ENCODE assay signal across 1 cellular context in genomic region chr6:7673063-7673536, GRCh38.
TF ChIP-seq lines count a peak whose summit lies in the region.

No MANE protein-coding gene starts in this region.

TF ChIP-seq in HEK293, 187 proteins besides CTCF, POLR2A, EP300 and RAD21 (continued from another document and continues in another):
- 0 out of 2 replicates have a peak, but pooled peaks have one; percentile 31 for TF ChIP-seq PRDM4 (tag by site-specific recombination; IDR thresholded peaks at IDR 0.05)
- TF ChIP-seq ZNF654 (tag by site-specific recombination; IDR thresholded peaks at IDR 0.05; ENCODE audit: low read depth), result peak; percentile 40
- TF ChIP-seq ZNF548 (tag by site-specific recombination; IDR thresholded peaks at IDR 0.05), result no peak
- 0 out of 2 replicates have a peak, but pooled peaks have one; percentile 29 for TF ChIP-seq ZNF600 (tag by site-specific recombination; IDR thresholded peaks at IDR 0.05)
- TF ChIP-seq ATF2 (tag by site-specific recombination; IDR thresholded peaks at IDR 0.05; ENCODE audit: low read depth), result no peak
- no peak for TF ChIP-seq ZBTB49 (tag by site-specific recombination; IDR thresholded peaks at IDR 0.05; ENCODE audit: low read depth)
- no peak for TF ChIP-seq TCF7L2 (IDR thresholded peaks at IDR 0.05; ENCODE audit: borderline replicate concordance, low read depth, low read length)
- TF ChIP-seq ZNF660 (tag by site-specific recombination; IDR thresholded peaks at IDR 0.05), result 0 out of 2 replicates have a peak, but pooled peaks have one; percentile 27
- TF ChIP-seq ZNF513 (tag by site-specific recombination; IDR thresholded peaks at IDR 0.05), result no peak
- peak; percentile 66; the same call in 1 of the 2 replicates for TF ChIP-seq PATZ1 (tag by site-specific recombination; IDR thresholded peaks at IDR 0.05)
- no peak for TF ChIP-seq ZNF776 (tag by site-specific recombination; IDR thresholded peaks at IDR 0.05; ENCODE audit: borderline replicate concordance)
- no peak for TF ChIP-seq ZNF639 (tag by site-specific recombination; IDR thresholded peaks at IDR 0.05)
- no peak for TF ChIP-seq ZNF791 (tag by site-specific recombination; IDR thresholded peaks at IDR 0.05)
- TF ChIP-seq ZNF155 (tag by site-specific recombination; IDR thresholded peaks at IDR 0.05), result no peak
- no peak for TF ChIP-seq ZNF670 (tag by site-specific recombination; IDR thresholded peaks at IDR 0.05; ENCODE audit: low read depth)
- peak; percentile 90 for TF ChIP-seq EGR2 (tag by site-specific recombination; IDR thresholded peaks at IDR 0.05; ENCODE audit: low read depth)
- TF ChIP-seq SP3 (tag by site-specific recombination; IDR thresholded peaks at IDR 0.05), result peak; percentile 64
- TF ChIP-seq ZNF19 (tag by site-specific recombination; IDR thresholded peaks at IDR 0.05; ENCODE audit: low read depth), result no peak
- no peak for TF ChIP-seq ZBTB1 (tag by site-specific recombination; IDR thresholded peaks at IDR 0.05)
- TF ChIP-seq ZBTB44 (tag by site-specific recombination; IDR thresholded peaks at IDR 0.05), result no peak
- TF ChIP-seq ZBTB21 (tag by site-specific recombination; IDR thresholded peaks at IDR 0.05), result no peak
- no peak for TF ChIP-seq ZNF274 (IDR thresholded peaks at IDR 0.05; ENCODE audit: low read length)
- no peak for TF ChIP-seq ZNF274 (tag by site-specific recombination; IDR thresholded peaks at IDR 0.05; ENCODE audit: borderline replicate concordance)
- no peak for TF ChIP-seq ZNF16 (tag by site-specific recombination; IDR thresholded peaks at IDR 0.05; ENCODE audit: low read depth)
- no peak for TF ChIP-seq ZNF366 (tag by site-specific recombination; conservative IDR thresholded peaks at IDR 0.05)
- no peak for TF ChIP-seq ZNF239 (tag by site-specific recombination; IDR thresholded peaks at IDR 0.05)
- peak; percentile 44; the same call in 1 of the 2 replicates for TF ChIP-seq ZNF423 (tag by site-specific recombination; IDR thresholded peaks at IDR 0.05)
- TF ChIP-seq KLF17 (tag by site-specific recombination; IDR thresholded peaks at IDR 0.05), result peak; percentile 93
- no peak for TF ChIP-seq ELK4 (IDR thresholded peaks at IDR 0.05; ENCODE audit: borderline replicate concordance, low read depth, low read length)
- no peak for TF ChIP-seq TSHZ1 (tag by site-specific recombination; IDR thresholded peaks at IDR 0.05; ENCODE audit: borderline replicate concordance)
- TF ChIP-seq ZFHX2 (tag by site-specific recombination; conservative IDR thresholded peaks at IDR 0.05), result peak; percentile 93
- TF ChIP-seq KLF7 (tag by site-specific recombination; IDR thresholded peaks at IDR 0.05; ENCODE audit: borderline replicate concordance), result peak; percentile 63; the same call in 1 of the 2 replicates
- no peak for TF ChIP-seq ZBTB7A (tag by site-specific recombination; IDR thresholded peaks at IDR 0.05; ENCODE audit: low read depth)
- no peak for TF ChIP-seq ZBTB10 (tag by site-specific recombination; IDR thresholded peaks at IDR 0.05)
